Comparison of ENCODE assay signal across 1 cellular context in genomic region chr20:50992733-50993457, GRCh38.
A peak's percentile ranks its signal among the peaks of the same experiment; 100 is the strongest.
TF ChIP-seq lines count a peak whose summit lies in the region.

No MANE protein-coding gene starts in this region.

TF ChIP-seq in H1, 55 proteins besides CTCF, POLR2A, EP300 and RAD21:
- TF ChIP-seq CHD2 (IDR thresholded peaks at IDR 0.05; ENCODE audit: low read length) (no peak), HDAC6 (IDR thresholded peaks at IDR 0.05; ENCODE audit: low read depth, low read length) (no peak), MAX (IDR thresholded peaks at IDR 0.05) (no peak; the same call in 1 of the 2 replicates), SP4 (IDR thresholded peaks at IDR 0.05; ENCODE audit: low read length) (no peak), BCL11A (IDR thresholded peaks at IDR 0.05; ENCODE audit: low read depth in 2 of 2, low read length in 2 of 2) (no peak), PHF8 (conservative IDR thresholded peaks at IDR 0.05; ENCODE audit: low read depth, low read length) (no peak), SP1 (IDR thresholded peaks at IDR 0.05; ENCODE audit: low read depth, low read length) (peak; percentile 85), SP2 (IDR thresholded peaks at IDR 0.05; ENCODE audit: low read length) (no peak), ZNF274 (IDR thresholded peaks at IDR 0.05; ENCODE audit: borderline replicate concordance, extremely low read depth, low read length) (no peak), YY1 (IDR thresholded peaks at IDR 0.05; ENCODE audit: low read depth, low read length) (no peak; the same call in 1 of the 2 replicates), ASH2L (IDR thresholded peaks at IDR 0.05; ENCODE audit: low read length) (peak; percentile 53), CREB1 (IDR thresholded peaks at IDR 0.05) (peak; percentile 61; the same call in 1 of the 2 replicates), BRCA1 (IDR thresholded peaks at IDR 0.05; ENCODE audit: low read depth, low read length) (no peak), EGR1 (IDR thresholded peaks at IDR 0.05; ENCODE audit: borderline replicate concordance, low read depth, low read length) (no peak), NANOG (IDR thresholded peaks at IDR 0.05; ENCODE audit: insufficient read depth, low read depth, low read length, poor library complexity, severe bottlenecking) (no peak), JUN (IDR thresholded peaks at IDR 0.05; ENCODE audit: low read depth, low read length) (no peak), SIRT6 (IDR thresholded peaks at IDR 0.05; ENCODE audit: low read length) (no peak), HDAC2 (IDR thresholded peaks at IDR 0.05; ENCODE audit: borderline replicate concordance in 1 of 2, low read depth in 2 of 2, low read length in 2 of 2) (no peak), GABPA (IDR thresholded peaks at IDR 0.05; ENCODE audit: borderline replicate concordance, insufficient read depth, low read length) (no peak), ATF3 (IDR thresholded peaks at IDR 0.05; ENCODE audit: insufficient read depth, low read depth, low read length) (0 out of 2 replicates have a peak, but pooled peaks have one; percentile 31), ATF2 (IDR thresholded peaks at IDR 0.05; ENCODE audit: low read length) (no peak), KDM5A (IDR thresholded peaks at IDR 0.05; ENCODE audit: low read length) (no peak), TAF7 (optimal IDR thresholded peaks at IDR 0.05; ENCODE audit: borderline replicate concordance, low read depth, low read length) (no peak), BACH1 (IDR thresholded peaks at IDR 0.05; ENCODE audit: low read length) (no peak), CHD1 (IDR thresholded peaks at IDR 0.05; ENCODE audit: low read depth, low read length) (no peak), SAP30 (IDR thresholded peaks at IDR 0.05; ENCODE audit: insufficient read depth, insufficient replicate concordance, low read length) (no peak), RBBP5 (IDR thresholded peaks at IDR 0.05; ENCODE audit: borderline replicate concordance, low read depth, low read length) (no peak; the same call in 1 of the 2 replicates), CHD7 (IDR thresholded peaks at IDR 0.05; ENCODE audit: insufficient replicate concordance, low read length) (no peak), E2F6 (IDR thresholded peaks at IDR 0.05) (0 out of 2 replicates have a peak, but pooled peaks have one; percentile 30), CBX8 (IDR thresholded peaks at IDR 0.05; ENCODE audit: borderline replicate concordance, low read depth, low read length) (no peak), KDM1A (IDR thresholded peaks at IDR 0.05; ENCODE audit: borderline replicate concordance, low read length) (0 out of 2 replicates have a peak, but pooled peaks have one; percentile 33), SIN3A (conservative IDR thresholded peaks at IDR 0.05 in 1 of 2, IDR thresholded peaks at IDR 0.05 in 1 of 2; ENCODE audit: low read depth in 1 of 2, low read length in 2 of 2) (peak in 1 of 2 experiments; percentile 44; a peak in 1 of 4 replicates), POU5F1 (IDR thresholded peaks at IDR 0.05; ENCODE audit: low read depth, low read length) (no peak), SIX5 (IDR thresholded peaks at IDR 0.05; ENCODE audit: low read depth, low read length) (no peak), RFX5 (IDR thresholded peaks at IDR 0.05; ENCODE audit: borderline replicate concordance, low read depth, low read length) (no peak), TBP (IDR thresholded peaks at IDR 0.05; ENCODE audit: low read depth, low read length) (peak; percentile 15; the same call in 1 of the 2 replicates), CBX5 (IDR thresholded peaks at IDR 0.05; ENCODE audit: low read depth, low read length) (no peak), TEAD4 (IDR thresholded peaks at IDR 0.05; ENCODE audit: low read depth, low read length) (no peak), TAF1 (IDR thresholded peaks at IDR 0.05; ENCODE audit: low read depth, low read length) (no peak), CEBPB (IDR thresholded peaks at IDR 0.05; ENCODE audit: low read depth, low read length) (peak; percentile 92), GTF2F1 (IDR thresholded peaks at IDR 0.05; ENCODE audit: borderline replicate concordance, low read depth, low read length) (no peak), KDM4A (IDR thresholded peaks at IDR 0.05; ENCODE audit: low read depth, low read length, severe bottlenecking) (peak; percentile 27), SRF (IDR thresholded peaks at IDR 0.05; ENCODE audit: low read depth, low read length) (no peak), RNF2 (IDR thresholded peaks at IDR 0.05; ENCODE audit: borderline replicate concordance, low read depth, low read length, missing control alignments, poor library complexity, severe bottlenecking) (no peak)
- TF ChIP-seq, protein P1, sequence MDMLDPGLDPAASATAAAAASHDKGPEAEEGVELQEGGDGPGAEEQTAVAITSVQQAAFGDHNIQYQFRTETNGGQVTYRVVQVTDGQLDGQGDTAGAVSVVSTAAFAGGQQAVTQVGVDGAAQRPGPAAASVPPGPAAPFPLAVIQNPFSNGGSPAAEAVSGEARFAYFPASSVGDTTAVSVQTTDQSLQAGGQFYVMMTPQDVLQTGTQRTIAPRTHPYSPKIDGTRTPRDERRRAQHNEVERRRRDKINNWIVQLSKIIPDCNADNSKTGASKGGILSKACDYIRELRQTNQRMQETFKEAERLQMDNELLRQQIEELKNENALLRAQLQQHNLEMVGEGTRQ (IDR thresholded peaks at IDR 0.05; ENCODE audit: low read length), result peak; percentile 79
TF ChIP-seq in H1: peak in this region for 11.
